In genomic region chr14:89303452-89304435, GRCh38 we compare ENCODE assay signal across 8 cellular contexts.
A peak's percentile ranks its signal among the peaks of the same experiment; 100 is the strongest.
DNase-seq lines count a peak whose midpoint lies in the region; ATAC-seq, FAIRE-seq and TF ChIP-seq lines count a peak whose summit lies in the region.

No MANE protein-coding gene starts in this region.

- no peaks in the 10 kb centered on the region for H3K79me2 ChIP-seq in endothelial cell of umbilical vein (ENCODE audit: control insufficient read depth, insufficient read depth, low read length)

- peak overlapping the region; percentile 88 for H3K27ac Mint-ChIP-seq in activated CD4-positive, alpha-beta T cell treated with anti-CD3 and anti-CD28 coated beads, Interleukin-2, amount 10 ng/mL, durations not matched to agents 24 days and 14 days

- 10% methylated on average over 14 of the region's 14 CpGs for WGBS in upper lobe of left lung, 2 donors

- peaks cover 38% of the 10 kb centered on the region for H3K36me3 Mint-ChIP-seq in activated CD4-positive, alpha-beta T cell treated with anti-CD3 and anti-CD28 coated beads, Interleukin-2, amount 10 ng/mL, durations not matched to agents 24 days and 14 days (ENCODE audit: low read depth)

- peak; percentile 78 for FAIRE-seq in endothelial cell of umbilical vein (lab: Jason Lieb, UNC)

- H2AFZ ChIP-seq in endothelial cell of umbilical vein (ENCODE audit: low read depth, low read length): no peak overlapping the region

- peaks cover 40% of the 10 kb centered on the region for H3K4me1 ChIP-seq in endothelial cell of umbilical vein (ENCODE audit: control insufficient read depth, extremely low read depth, insufficient read depth, low read length)
- peaks cover 34 to 51% (median 39%) of the 10 kb centered on the region in 4 donors for H3K4me1 ChIP-seq in upper lobe of left lung

- no peaks in the 10 kb centered on the region for H3K9me3 ChIP-seq in MG63
- H3K9me3 ChIP-seq in endothelial cell of umbilical vein (replicated peaks; ENCODE audit: control insufficient read depth, insufficient read depth, low read length): no peaks in the 10 kb centered on the region
- H3K9me3 ChIP-seq in upper lobe of left lung: no peaks in the 10 kb centered on the region

- H3K9ac ChIP-seq in endothelial cell of umbilical vein (replicated peaks; ENCODE audit: extremely low read depth, insufficient read depth, low read length): peak overlapping the region; percentile 59

- peaks cover 12% of the 10 kb centered on the region for H3K9me3 Mint-ChIP-seq in activated CD4-positive, alpha-beta T cell treated with anti-CD3 and anti-CD28 coated beads, Interleukin-2, amount 10 ng/mL, durations not matched to agents 24 days and 14 days

- BruUV-seq in endothelial cell of umbilical vein (replicated peaks; lab: Mats Ljungman, UMichigan): no TSS peak

- intact Hi-C loops in activated CD4-positive, alpha-beta T cell treated with anti-CD3 and anti-CD28 coated beads, Interleukin-2, amount 10 ng/mL, durations not matched to agents 24 days and 14 days (cut with micrococcal nuclease): loop anchor here (2.0 to 10.0 kb wide), 2 partner anchors 61 to 111 kb away; partner anchors contain the start of gene FOXN3
- intact Hi-C loops in endothelial cell of umbilical vein (cut with micrococcal nuclease): loop anchor here (2.0 to 5.0 kb wide), 4 partner anchors 83 to 314 kb away; partner anchors contain the start of gene FOXN3

- no peaks in the 10 kb centered on the region for H3K27me3 Mint-ChIP-seq in activated CD4-positive, alpha-beta T cell treated with anti-CD3 and anti-CD28 coated beads, Interleukin-2, amount 10 ng/mL, durations not matched to agents 24 days and 14 days

- POLR2A ChIA-PET in endothelial cell of umbilical vein (lab: Charles Lee): interaction anchor here (0.7 kb wide), 1 partner anchor 556 kb away, joined by 8 read pairs; no protein-coding TSS in a partner anchor

- peak; percentile 80 to 93 for ATAC-seq in upper lobe of left lung (ENCODE audit: low FRiP score in 2 of 2)

- H3K36me3 ChIP-seq in MG63: no peaks in the 10 kb centered on the region
- H3K36me3 ChIP-seq in endothelial cell of umbilical vein (ENCODE audit: control insufficient read depth in 2 of 2, extremely low read depth in 1 of 2, insufficient read depth in 2 of 2, low read length in 2 of 2): no peaks in the 10 kb centered on the region
- H3K36me3 ChIP-seq in upper lobe of left lung: no peaks in the 10 kb centered on the region

- no peaks in the 10 kb centered on the region for H4K20me1 ChIP-seq in endothelial cell of umbilical vein (replicated peaks; ENCODE audit: control insufficient read depth, extremely low read depth, insufficient read depth, low read length)

- no peak for TF ChIP-seq POLR2A in endothelial cell of umbilical vein (IDR thresholded peaks at IDR 0.05; ENCODE audit: low read depth, low read length)
- peak in 1 of 4 donors; percentile 44 for TF ChIP-seq POLR2A in upper lobe of left lung (IDR thresholded peaks at IDR 0.05)

- peak in 2 of 4 donors; percentile 61 to 97 for TF ChIP-seq EP300 in upper lobe of left lung (IDR thresholded peaks at IDR 0.05)

- TF ChIP-seq CTCF in endothelial cell of umbilical vein (IDR thresholded peaks at IDR 0.05; ENCODE audit: extremely low read depth in 1 of 2, insufficient read depth in 1 of 2, low read depth in 1 of 2, low read length in 2 of 2): no peak
- no peak for TF ChIP-seq CTCF in upper lobe of left lung (IDR thresholded peaks at IDR 0.05)

- peak overlapping the region; percentile 71 for H3K27ac ChIP-seq in endothelial cell of umbilical vein (ENCODE audit: insufficient read depth, low read depth, low read length)
- peak overlapping the region; percentile 84 to 87 (median 84) for H3K27ac ChIP-seq in upper lobe of left lung

- H3K4me3 ChIP-seq in MG63 (no peak overlapping the region), endothelial cell of umbilical vein (replicated peaks in 1 of 3; ENCODE audit: insufficient read depth in 1 of 3, low read depth in 1 of 3, low read length in 3 of 3) (peak overlapping the region in 1 of 3 experiments; percentile 24), upper lobe of left lung (peak overlapping the region in 2 of 4 donors; percentile 9 to 13)

- dilution Hi-C loops in endothelial cell of umbilical vein (cut with MboI; ENCODE audit: extremely low pct_ligation_motif_present, low sequenced_read_pairs): no loop called here

- DNase-seq in activated CD4-positive, alpha-beta T cell treated with anti-CD3 and anti-CD28 coated beads, Interleukin-2, amount 10 ng/mL, durations not matched to agents 24 days and 14 days: peak; percentile 80
- no peak for DNase-seq in activated CD4-positive, alpha-beta T cell treated with anti-CD3 and anti-CD28 coated beads for 1 hour
- peak; percentile 76 for DNase-seq in HCEC 1CT
- peak; percentile 27 for DNase-seq in MG63
- peak; percentile 70 for DNase-seq in SKM-1 treated with dmso at 0.1 percent for 144 hours (lab: John Stamatoyannopoulos, UW; ENCODE audit: unreplicated experiment)
- DNase-seq in endothelial cell of umbilical vein (ENCODE audit: low read depth, low spot score): peak; percentile 83
- DNase-seq in middle frontal gyrus (ENCODE audit: extremely low spot score, low spot score): peak; percentile 36
- DNase-seq in upper lobe of left lung: peak in 1 of 2 donors; percentile 82

- CTCF ChIA-PET in endothelial cell of umbilical vein (lab: Charles Lee): interaction anchor here (0.7 to 2.6 kb wide), 7 partner anchors 11 to 631 kb away, joined by 3 to 11 read pairs (median 3); no protein-coding TSS in a partner anchor

- no peaks in the 10 kb centered on the region for H3K27me3 ChIP-seq in MG63
- no peaks in the 10 kb centered on the region for H3K27me3 ChIP-seq in endothelial cell of umbilical vein (ENCODE audit: control insufficient read depth in 2 of 2, insufficient read depth in 2 of 2, low read length in 2 of 2)
- H3K27me3 ChIP-seq in upper lobe of left lung: no peaks in the 10 kb centered on the region

- H3K4me1 Mint-ChIP-seq in activated CD4-positive, alpha-beta T cell treated with anti-CD3 and anti-CD28 coated beads, Interleukin-2, amount 10 ng/mL, durations not matched to agents 24 days and 14 days: peaks cover 41% of the 10 kb centered on the region

- H3K4me2 ChIP-seq in endothelial cell of umbilical vein (ENCODE audit: insufficient read depth, low read length): peak overlapping the region; percentile 73

- H3K4me3 Mint-ChIP-seq in activated CD4-positive, alpha-beta T cell treated with anti-CD3 and anti-CD28 coated beads, Interleukin-2, amount 10 ng/mL, durations not matched to agents 24 days and 14 days: peak overlapping the region; percentile 84

- H3K9me1 ChIP-seq in endothelial cell of umbilical vein (replicated peaks; ENCODE audit: control insufficient read depth, extremely low read depth, insufficient read depth, low read length): no peaks in the 10 kb centered on the region

TF ChIP-seq in endothelial cell of umbilical vein, 7 proteins besides CTCF, POLR2A, EP300 and RAD21:
- TF ChIP-seq JUN (IDR thresholded peaks at IDR 0.05; ENCODE audit: borderline replicate concordance, insufficient read depth, insufficient read length, low read depth): peak; percentile 50
- TF ChIP-seq FOS (IDR thresholded peaks at IDR 0.05; ENCODE audit: borderline replicate concordance, insufficient read depth, low read length): peak; percentile 63
- TF ChIP-seq MAX (IDR thresholded peaks at IDR 0.05; ENCODE audit: insufficient read depth, insufficient read length): no peak
